11 cellular contexts compared by ENCODE assay signal in the genomic region with DNA sequence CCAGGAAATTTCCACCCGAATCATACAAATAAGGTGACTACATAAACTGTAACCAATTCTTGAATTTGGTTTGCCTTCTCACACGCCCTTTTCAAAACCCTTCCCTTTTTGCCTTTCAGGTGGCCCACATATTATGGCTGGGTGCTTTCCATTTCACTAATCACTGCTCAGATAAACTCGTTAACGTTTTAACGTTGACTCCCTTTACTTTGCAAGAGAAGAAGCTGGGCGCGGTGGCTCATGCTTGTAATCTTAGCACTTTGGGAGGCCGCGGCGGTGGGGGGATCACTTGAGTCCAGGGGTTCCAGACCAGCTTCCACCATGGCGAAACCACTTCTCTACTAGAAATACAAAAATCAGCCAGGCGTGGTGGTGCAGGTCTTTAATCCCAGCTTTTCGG. TPM values are rescaled to one million over a fixed set of nuclear protein-coding genes. Genes with fewer than 3 reads are reported as not detected.
A peak's percentile ranks its signal among the peaks of the same experiment; 100 is the strongest.
DNase-seq lines count a peak whose midpoint lies in the region; ATAC-seq and TF ChIP-seq lines count a peak whose summit lies in the region.
"Had no signal": no experiment of that assay in that cellular context is flagged by ENCODE, and none has a peak within 500 bp of the region (broad histone marks: within the 10 kb centered on the region; RNA-seq: fewer than 3 reads in every experiment).

No MANE protein-coding gene starts in this region.

- no peaks in the 10 kb centered on the region for H4K20me1 ChIP-seq in IMR-90 (ENCODE audit: insufficient read depth, low read length)

- H3K9me3 Mint-ChIP-seq in CD4-positive, CD25-positive, alpha-beta regulatory T cell: peaks cover 0 to 5% (median 2%) of the 10 kb centered on the region in 7 donors
- peaks cover 4% of the 10 kb centered on the region for H3K9me3 Mint-ChIP-seq in nephron

- no peak for ATAC-seq in CD4-positive, CD25-positive, alpha-beta regulatory T cell (ENCODE audit: low read depth in 2 of 2)
- ATAC-seq in IMR-90 (ENCODE audit: low read depth): no peak; the same call in 1 of the 2 replicates
- no peak for ATAC-seq in HG03159 (IDR thresholded peaks at IDR 0.05; ENCODE audit: unreplicated experiment)
- ATAC-seq in GM18907 (IDR thresholded peaks at IDR 0.05; ENCODE audit: unreplicated experiment): no peak

- TF ChIP-seq RAD21 in IMR-90 (IDR thresholded peaks at IDR 0.05; ENCODE audit: low read length): no peak

- no peak overlapping the region for H3K18ac ChIP-seq in IMR-90 (ENCODE audit: low read depth, low read length)

- no peak overlapping the region for H4K8ac ChIP-seq in IMR-90 (ENCODE audit: low read depth in 2 of 2, low read length in 2 of 2)

- no peaks in the 10 kb centered on the region for H3K9me1 ChIP-seq in IMR-90 (ENCODE audit: insufficient read depth, low read length)

- H3K14ac ChIP-seq in IMR-90 (replicated peaks; ENCODE audit: low read depth, low read length): no peak overlapping the region

- no peaks in the 10 kb centered on the region for H3K79me1 ChIP-seq in IMR-90 (ENCODE audit: low read depth in 1 of 2, low read length in 2 of 2)

- no peak overlapping the region for H3K23ac ChIP-seq in IMR-90 (ENCODE audit: low read depth, low read length)

- no peak overlapping the region for H3K27ac ChIP-seq in CD4-positive, CD25-positive, alpha-beta regulatory T cell (ENCODE audit: insufficient read depth, low read length, poor library complexity, severe bottlenecking)
- H3K27ac ChIP-seq in IMR-90 (ENCODE audit: insufficient read depth, low read length) (no peak overlapping the region), dorsolateral prefrontal cortex (no peak overlapping the region)

- no peak overlapping the region for H2BK5ac ChIP-seq in IMR-90 (ENCODE audit: low read depth, low read length, poor library complexity, severe bottlenecking)

- TF ChIP-seq CTCF in IMR-90 (conservative IDR thresholded peaks at IDR 0.05; ENCODE audit: low read depth, low read length): no peak
- TF ChIP-seq CTCF in dorsolateral prefrontal cortex (IDR thresholded peaks at IDR 0.05 in 54 of 56, conservative IDR thresholded peaks at IDR 0.05 in 2 of 56; ENCODE audit: low read depth in 1 of 56, partially characterized antibody in 56 of 56): no peak
- TF ChIP-seq CTCF in nephron (IDR thresholded peaks at IDR 0.05; ENCODE audit: unreplicated experiment in 3 of 3): no peak

- H2BK120ac ChIP-seq in IMR-90 (ENCODE audit: low read depth, low read length): no peak overlapping the region

- no TSS peak for BruUV-seq in IMR-90 (replicated peaks; lab: Mats Ljungman, UMichigan)

- peaks cover 8% of the 10 kb centered on the region for H3K4me1 ChIP-seq in CD4-positive, CD25-positive, alpha-beta regulatory T cell (ENCODE audit: control insufficient read depth, insufficient read depth, low read length, poor library complexity, severe bottlenecking)
- no peaks in the 10 kb centered on the region for H3K4me1 ChIP-seq in IMR-90 (ENCODE audit: control insufficient read depth, insufficient read depth, low read length)

- no peak overlapping the region for H2AK5ac ChIP-seq in IMR-90 (ENCODE audit: low read depth, low read length)

- CTCF ChIA-PET in IMR-90 (lab: Yijun Ruan, JAX): no interaction called here

- H3K4ac ChIP-seq in IMR-90 (ENCODE audit: low read depth, low read length): no peak overlapping the region

- peak overlapping the region; percentile 73 for H3K4me2 ChIP-seq in IMR-90 (ENCODE audit: low read depth, low read length)

- intact Hi-C loops in IMR-90 (cut with micrococcal nuclease) (no loop called here), dorsolateral prefrontal cortex (cut with DNase I) (no loop called here)

- no peak for TF ChIP-seq POLR2A in IMR-90 (IDR thresholded peaks at IDR 0.05; ENCODE audit: low read depth, low read length)

- in situ Hi-C loops in IMR-90 (cut with MboI; ENCODE audit: low sequenced_read_pairs): no loop called here
- in situ Hi-C loops in G401 (cut with HindIII; ENCODE audit: low sequenced_read_pairs): no loop called here

- H3K27ac Mint-ChIP-seq in CD4-positive, CD25-positive, alpha-beta regulatory T cell: peak overlapping the region in 1 of 3 donors; percentile 23
- peak overlapping the region in 1 of 3 experiments; percentile 45 for H3K27ac Mint-ChIP-seq in nephron

- no CpG with 5 or more reads among the region's 13 CpGs for WGBS in IMR-90 (ENCODE audit: extremely low coverage in 2 of 2, insufficient read length in 1 of 2), 2 experiments

- dilution Hi-C loops in IMR-90 (cut with HindIII; ENCODE audit: low sequenced_read_pairs, unreplicated experiment): no loop called here

- H3K9me3 ChIP-seq in CD4-positive, CD25-positive, alpha-beta regulatory T cell (ENCODE audit: control insufficient read depth in 2 of 2, low read length in 2 of 2): no peaks in the 10 kb centered on the region
- H3K9me3 ChIP-seq in IMR-90 (ENCODE audit: control insufficient read depth, insufficient read depth, low read length): no peaks in the 10 kb centered on the region

- no peaks in the 10 kb centered on the region for H3K36me3 Mint-ChIP-seq in CD4-positive, CD25-positive, alpha-beta regulatory T cell
- peaks cover 3% of the 10 kb centered on the region for H3K36me3 Mint-ChIP-seq in nephron (ENCODE audit: low read depth)

- no peaks in the 10 kb centered on the region for H3K27me3 ChIP-seq in CD4-positive, CD25-positive, alpha-beta regulatory T cell (ENCODE audit: control insufficient read depth, insufficient read depth, low read length)
- H3K27me3 ChIP-seq in IMR-90 (ENCODE audit: control insufficient read depth, insufficient read depth, low read length): no peaks in the 10 kb centered on the region
- peaks cover 0 to 24% (median 6%) of the 10 kb centered on the region in 45 donors for H3K27me3 ChIP-seq in dorsolateral prefrontal cortex

- no peak overlapping the region for H2AK9ac ChIP-seq in IMR-90 (replicated peaks; ENCODE audit: low read depth, low read length, poor library complexity)

- H3K56ac ChIP-seq in IMR-90 (ENCODE audit: extremely low read depth, insufficient read depth, low read length): no peak overlapping the region

- no peak overlapping the region for H3K9ac ChIP-seq in IMR-90 (ENCODE audit: low read depth, low read length)

- peak overlapping the region; percentile 57 for H3K4me3 ChIP-seq in CD4-positive, CD25-positive, alpha-beta regulatory T cell (ENCODE audit: low read depth, low read length)
- H3K4me3 ChIP-seq in IMR-90 (ENCODE audit: insufficient read depth, low read depth, low read length) (no peak overlapping the region; the same call in 1 of the 2 replicates), dorsolateral prefrontal cortex (peak overlapping the region in 56 of 59 donors; percentile 34 to 75 (median 55))

- no peak overlapping the region for H2AFZ ChIP-seq in IMR-90 (replicated peaks; ENCODE audit: low read length, poor library complexity)

- DNase-seq in CD4-positive, CD25-positive, alpha-beta regulatory T cell: no peak
- DNase-seq in IMR-90 (no peak), dorsolateral prefrontal cortex (no peak), DMS 273 treated with DMSO at 0.1 percent for 48 hours (lab: John Stamatoyannopoulos, UW) (no peak), G401 (ENCODE audit: low spot score) (no peak)
- DNase-seq: GF-D8, HCEC 1CT, NCI-H1436 treated with DMSO at 0.1 percent for 48 hours had no signal

- no peak overlapping the region for H4K91ac ChIP-seq in IMR-90 (ENCODE audit: insufficient read depth, low read depth, low read length)

- no peak overlapping the region for H2BK15ac ChIP-seq in IMR-90 (ENCODE audit: low read depth, low read length)

- H3K4me1 Mint-ChIP-seq in CD4-positive, CD25-positive, alpha-beta regulatory T cell: peaks cover 0 to 15% (median 6%) of the 10 kb centered on the region in 4 donors
- peaks cover 6% of the 10 kb centered on the region for H3K4me1 Mint-ChIP-seq in nephron

- H4K5ac ChIP-seq in IMR-90 (ENCODE audit: low read depth, low read length): no peak overlapping the region

- H2BK20ac ChIP-seq in IMR-90 (ENCODE audit: low read depth, low read length): no peak overlapping the region

- H3K27me3 Mint-ChIP-seq in CD4-positive, CD25-positive, alpha-beta regulatory T cell: peaks cover 6% of the 10 kb centered on the region
- H3K27me3 Mint-ChIP-seq in nephron (ENCODE audit: low read depth): no peaks in the 10 kb centered on the region

- H3K36me3 ChIP-seq in CD4-positive, CD25-positive, alpha-beta regulatory T cell (ENCODE audit: control insufficient read depth, insufficient read depth, low read length): no peaks in the 10 kb centered on the region
- no peaks in the 10 kb centered on the region for H3K36me3 ChIP-seq in IMR-90 (ENCODE audit: control insufficient read depth, insufficient read depth, low read length)

- POLR2A ChIA-PET in IMR-90 (lab: Charles Lee; ENCODE audit: unreplicated experiment): no interaction called here

- H3K4me3 Mint-ChIP-seq in CD4-positive, CD25-positive, alpha-beta regulatory T cell: peak overlapping the region; percentile 47 to 86 (median 68)
- H3K4me3 Mint-ChIP-seq in nephron: peak overlapping the region; percentile 76 to 90 (median 84)

TF ChIP-seq in IMR-90, 13 proteins besides CTCF, POLR2A, EP300 and RAD21 (continues in another document):
- TF ChIP-seq, protein P1, sequence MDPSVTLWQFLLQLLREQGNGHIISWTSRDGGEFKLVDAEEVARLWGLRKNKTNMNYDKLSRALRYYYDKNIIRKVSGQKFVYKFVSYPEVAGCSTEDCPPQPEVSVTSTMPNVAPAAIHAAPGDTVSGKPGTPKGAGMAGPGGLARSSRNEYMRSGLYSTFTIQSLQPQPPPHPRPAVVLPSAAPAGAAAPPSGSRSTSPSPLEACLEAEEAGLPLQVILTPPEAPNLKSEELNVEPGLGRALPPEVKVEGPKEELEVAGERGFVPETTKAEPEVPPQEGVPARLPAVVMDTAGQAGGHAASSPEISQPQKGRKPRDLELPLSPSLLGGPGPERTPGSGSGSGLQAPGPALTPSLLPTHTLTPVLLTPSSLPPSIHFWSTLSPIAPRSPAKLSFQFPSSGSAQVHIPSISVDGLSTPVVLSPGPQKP (IDR thresholded peaks at IDR 0.05; ENCODE audit: borderline replicate concordance, low read depth, low read length): no peak
- no peak for TF ChIP-seq MAZ (IDR thresholded peaks at IDR 0.05; ENCODE audit: borderline replicate concordance, low read depth, low read length)
- no peak for TF ChIP-seq SMC3 (IDR thresholded peaks at IDR 0.05; ENCODE audit: low read depth, low read length)

RNA-seq across cellular contexts. Expression of a gene that starts 19.8 kb away (rescaled TPM):
- 49.0 TPM for total RNA-seq in CD4-positive, CD25-positive, alpha-beta regulatory T cell
- 10 to 100 TPM; 17.9 to 45.8 (median 35.0) TPM for polyA plus RNA-seq in CD4-positive, CD25-positive, alpha-beta regulatory T cell
- total RNA-seq in IMR-90 (2012; rRNA removed) (17.0 and 21.4 TPM in 2 replicates), dorsolateral prefrontal cortex (100 to 1,000 TPM in 119 of 120 experiments, 10 to 100 TPM in 1; 86.8 to 280 (median 171) TPM)
- polyA plus RNA-seq in IMR-90 (2012; rRNA removed): 7.9 and 8.0 TPM in 2 replicates
- polyA plus RNA-seq in IMR-90 (2012; cell fraction: cytosol; rRNA removed): 2.1 and 2.3 TPM in 2 replicates
- polyA plus RNA-seq in IMR-90 (2012; cell fraction: nucleus; rRNA removed; ENCODE audit: low replicate concordance): 6.0 and 16.1 TPM in 2 replicates
- total RNA-seq in G401 (2014; rRNA removed; shearing (Covaris generic)): 26.4 and 30.2 TPM in 2 replicates
